In the genomic region with DNA sequence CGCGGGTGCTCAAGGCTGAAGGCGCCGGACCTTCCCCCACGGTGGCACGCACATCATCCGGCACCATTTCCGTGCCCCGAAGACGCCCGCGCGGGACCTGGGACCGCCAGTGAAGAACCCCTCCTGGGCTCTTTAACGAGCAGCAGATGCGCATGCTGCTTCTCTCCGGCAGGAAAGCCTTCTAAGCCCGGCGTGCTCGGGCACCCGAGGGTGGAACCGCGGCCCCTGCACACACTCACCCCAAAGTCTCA, we compare ENCODE assay signal across 10 cellular contexts. TPM values are rescaled to one million over a fixed set of nuclear protein-coding genes. Genes with fewer than 3 reads are reported as not detected.
A peak's percentile ranks its signal among the peaks of the same experiment; 100 is the strongest.
DNase-seq lines count a peak whose midpoint lies in the region; ATAC-seq and TF ChIP-seq lines count a peak whose summit lies in the region.
"Had no signal": no experiment of that assay in that cellular context is flagged by ENCODE, and none has a peak within 500 bp of the region (broad histone marks: within the 10 kb centered on the region; RNA-seq: fewer than 3 reads in every experiment).

No MANE protein-coding gene starts in this region.

- no peak overlapping the region for H3K4me2 ChIP-seq in OCI-LY7 (ENCODE audit: low read length)

- WGBS in psoas muscle, 3 donors = 0 to 2% (median 1%) methylated on average over 23 of the region's 23 CpGs

- TF ChIP-seq CTCF in GM13976 (IDR thresholded peaks at IDR 0.05; ENCODE audit: borderline replicate concordance, control extremely low read depth, extremely low read depth, insufficient read depth, missing control alignments) = no peak
- TF ChIP-seq CTCF in WERI-Rb-1 (IDR thresholded peaks at IDR 0.05; ENCODE audit: low read depth, low read length) = no peak
- no peak for TF ChIP-seq CTCF in fibroblast of villous mesenchyme (IDR thresholded peaks at IDR 0.05; ENCODE audit: insufficient read depth, low read depth, low read length)
- TF ChIP-seq CTCF in psoas muscle (IDR thresholded peaks at IDR 0.05) = no peak
- no peak for TF ChIP-seq CTCF in OCI-LY7 (conservative IDR thresholded peaks at IDR 0.05; ENCODE audit: low read length)

- H3K79me2 ChIP-seq in OCI-LY7 (ENCODE audit: insufficient read depth, low read depth, low read length) = no peaks in the 10 kb centered on the region

- H3K4me1 ChIP-seq in psoas muscle (peaks cover 4% of the 10 kb centered on the region), OCI-LY7 (ENCODE audit: insufficient read depth, low read length, poor library complexity, severe bottlenecking) (no peaks in the 10 kb centered on the region)

- H3K27me3 ChIP-seq in WERI-Rb-1 (ENCODE audit: insufficient read depth, low read depth, severe bottlenecking) (peaks cover 85% of the 10 kb centered on the region), psoas muscle (ENCODE audit: insufficient read depth in 3 of 3, low read length in 2 of 3) (peaks cover 19 to 84% (median 28%) of the 10 kb centered on the region in 3 donors)

- BruUV-seq in OCI-LY7 (replicated peaks; lab: Mats Ljungman, UMichigan) = no TSS peak

- POLR2A ChIA-PET in OCI-LY7 (lab: Charles Lee) = no interaction called here

- in situ Hi-C loops in GM13976 (cut with MboI; ENCODE audit: low sequenced_read_pairs, unreplicated experiment) = no loop called here

- CTCF ChIA-PET in OCI-LY7 (lab: Charles Lee; ENCODE audit: unreplicated experiment) = no interaction called here

- H3K4me3 ChIP-seq in WERI-Rb-1 (ENCODE audit: low read depth, low read length) = peak overlapping the region; percentile 45
- peak overlapping the region; percentile 53 for H3K4me3 ChIP-seq in fibroblast of villous mesenchyme (ENCODE audit: low read depth, low read length)
- H3K4me3 ChIP-seq in psoas muscle = peak overlapping the region; percentile 63
- H3K4me3 ChIP-seq in OCI-LY7 (ENCODE audit: low read depth, low read length, poor library complexity, severe bottlenecking) = no peak overlapping the region

- no peak for ATAC-seq in psoas muscle

- H2AFZ ChIP-seq in OCI-LY7 (ENCODE audit: low read length) = no peak overlapping the region

- no peak overlapping the region for H3K27ac ChIP-seq in WERI-Rb-1
- H3K27ac ChIP-seq in psoas muscle = no peak overlapping the region
- H3K27ac ChIP-seq in OCI-LY7 (ENCODE audit: low read depth, low read length, poor library complexity, severe bottlenecking) = no peak overlapping the region

- H3K9me2 ChIP-seq in OCI-LY7 (ENCODE audit: insufficient read depth, low read length) = no peaks in the 10 kb centered on the region

- H4K20me1 ChIP-seq in OCI-LY7 (ENCODE audit: insufficient read depth, low read length) = no peaks in the 10 kb centered on the region

- peak; percentile 36 for DNase-seq in GM13976 (ENCODE audit: low spot score)
- DNase-seq in WERI-Rb-1 = no peak
- DNase-seq in fibroblast of villous mesenchyme (ENCODE audit: low read depth) = peak; percentile 24
- no peak for DNase-seq in psoas muscle
- no peak for DNase-seq in OCI-LY7 (ENCODE audit: low spot score)
- no peak for DNase-seq in NCI-H2196 (lab: John Stamatoyannopoulos, UW; ENCODE audit: unreplicated experiment)
- DNase-seq in DMS53 treated with DMSO at 0.1 percent for 48 hours (lab: John Stamatoyannopoulos, UW; ENCODE audit: unreplicated experiment) = no peak
- no peak for DNase-seq in D341Med (ENCODE audit: low spot score)
- DNase-seq: NCI-H2029 treated with DMSO at 0.1 percent for 48 hours; stimulated activated CD4-positive, alpha-beta T cell treated with anti-CD3 and anti-CD28 coated beads, Interleukin-2, amount 100 ng/mL, for 48 hours had no signal

- H3K9me3 ChIP-seq in WERI-Rb-1 (ENCODE audit: severe bottlenecking) (no peaks in the 10 kb centered on the region), psoas muscle (no peaks in the 10 kb centered on the region), OCI-LY7 (ENCODE audit: low read length) (no peaks in the 10 kb centered on the region)

- H3K36me3 ChIP-seq in WERI-Rb-1 (no peaks in the 10 kb centered on the region), psoas muscle (ENCODE audit: insufficient read depth in 1 of 2, low read depth in 1 of 2) (no peaks in the 10 kb centered on the region), OCI-LY7 (ENCODE audit: insufficient read depth, low read length) (no peaks in the 10 kb centered on the region)

- intact Hi-C loops in psoas muscle (cut with DNase I) (loop anchor here in 1 of 2 donors (10.0 kb wide), 1 partner anchor 187 kb away; no protein-coding TSS in a partner anchor), OCI-LY7 (cut with micrococcal nuclease; ENCODE audit: unreplicated experiment) (no loop called here)

RNA-seq across cellular contexts. Expression of gene FOXQ1, which starts 0.2 kb away (rescaled TPM):
- total RNA-seq in fibroblast of villous mesenchyme = 0.43 and 0.97 TPM in 2 replicates
- not detected for total RNA-seq in psoas muscle
- under 1 TPM in 1 of 3 donors, not detected in 2; 0.01 TPM for polyA plus RNA-seq in psoas muscle
- not detected in 2 replicates for total RNA-seq in OCI-LY7 (2014; rRNA removed; shearing (Covaris generic))
- total RNA-seq in OCI-LY7 (2022) = not detected in 2 replicates

Comparison
In these comparisons a context has a peak if more than half of its experiments do, and no peak if none do; other contexts are left out.
1. DNase-seq: peak in GM13976 (single experiment) and fibroblast of villous mesenchyme (single experiment); none in WERI-Rb-1 (single experiment), psoas muscle (0 of 2), OCI-LY7 (single experiment), NCI-H2196 (single experiment), DMS53 treated with DMSO at 0.1 percent for 48 hours (single experiment) and D341Med (single experiment).